ENCODE assay signal across 29 cellular contexts in genomic region chr15:85086855-85087254, GRCh38.
"Had no signal": no experiment of that assay in that cellular context is flagged by ENCODE, and none has a peak within 500 bp of the region (broad histone marks: within the 10 kb centered on the region; RNA-seq: fewer than 3 reads in every experiment).

No MANE protein-coding gene starts in this region.

- H3K27ac Mint-ChIP-seq: stimulated activated effector memory CD8-positive, alpha-beta T cell treated with anti-CD3 and anti-CD28 coated beads, Interleukin-12 subunit alpha, Interleukin-12 subunit beta, amount 100 ng/mL, for 72 hours; stimulated activated memory B cell treated with anti-CD40 and anti-IgM and Interleukin-4, amounts not matched to agents 10 μg/mL and 1 μg/mL and 100 μg/mL, for 72 hours; stimulated activated naive B cell treated with anti-CD40 and anti-IgM and Interleukin-4, amounts not matched to agents 10 μg/mL and 1 μg/mL and 100 μg/mL, for 72 hours; stimulated activated naive CD8-positive, alpha-beta T cell treated with anti-CD3 and anti-CD28 coated beads, Interleukin-15, amount 100 ng/mL, for 72 hours; stimulated activated naive CD8-positive, alpha-beta T cell treated with anti-CD3 and anti-CD28 coated beads, Interleukin-15, Interleukin-2, amounts not matched to agents 100 ng/mL and 50 ng/mL, for 24 hours; type B pancreatic cell had no signal

- DNase-seq: stimulated activated CD4-positive, alpha-beta T cell treated with anti-CD3 and anti-CD28 coated beads, Interleukin-2, amount 100 ng/mL, for 48 hours; stimulated activated CD4-positive, alpha-beta T cell treated with anti-CD3 and anti-CD28 coated beads, Interleukin-4, amount 100 ng/mL, for 1 hour; stimulated activated CD4-positive, alpha-beta T cell treated with anti-CD3 and anti-CD28 coated beads, Interleukin-4, amount 100 ng/mL, for 24 hours; stimulated activated CD4-positive, alpha-beta T cell treated with anti-CD3 and anti-CD28 coated beads, Interleukin-4, amount 100 ng/mL, for 4 hours; stimulated activated CD8-positive, alpha-beta memory T cell treated with anti-CD3 and anti-CD28 coated beads, Interleukin-4, amount 100 ng/mL, for 48 hours; stimulated activated naive B cell treated with anti-CD40 and anti-IgM and Interleukin-4, amounts not matched to agents 10 μg/mL and 1 μg/mL and 100 μg/mL, for 72 hours; stimulated activated naive CD4-positive, alpha-beta T cell; stimulated activated naive CD4-positive, alpha-beta T cell treated with Interleukin-2 at 50 U/mL for 16 hours; stimulated activated naive CD8-positive, alpha-beta T cell treated with anti-CD3 and anti-CD28 coated beads, Interleukin-15, amount 100 ng/mL, for 72 hours; stimulated activated naive CD8-positive, alpha-beta T cell treated with anti-CD3 and anti-CD28 coated beads, Interleukin-15, Interleukin-2, amounts not matched to agents 100 U/mL and 50 U/mL, for 24 hours; stomach; substantia nigra; testis; thyroid gland; tibial artery; transverse colon; trophoblast cell; upper lobe of left lung; upper lobe of right lung; uterus had no signal

- H3K27me3 ChIP-seq: stomach, suprapubic skin, testis, thyroid gland, tibial artery, tibial nerve, transverse colon, upper lobe of left lung, upper lobe of right lung, uterus, vagina had no signal

- H3K9me3 Mint-ChIP-seq: stimulated activated effector memory CD8-positive, alpha-beta T cell treated with anti-CD3 and anti-CD28 coated beads, Interleukin-12 subunit alpha, Interleukin-12 subunit beta, amount 100 ng/mL, for 72 hours; stimulated activated memory B cell treated with anti-CD40 and anti-IgM and Interleukin-4, amounts not matched to agents 10 μg/mL and 1 μg/mL and 100 μg/mL, for 72 hours; stimulated activated naive B cell treated with anti-CD40 and anti-IgM and Interleukin-4, amounts not matched to agents 10 μg/mL and 1 μg/mL and 100 μg/mL, for 72 hours; stimulated activated naive CD8-positive, alpha-beta T cell treated with anti-CD3 and anti-CD28 coated beads, Interleukin-15, amount 100 ng/mL, for 72 hours; stimulated activated naive CD8-positive, alpha-beta T cell treated with anti-CD3 and anti-CD28 coated beads, Interleukin-15, Interleukin-2, amounts not matched to agents 100 ng/mL and 50 ng/mL, for 24 hours; type B pancreatic cell had no signal

- FAIRE-seq: urothelium cell line had no signal

- H3K27ac ChIP-seq: stomach, suprapubic skin, testis, thoracic aorta, thyroid gland, tibial artery, tibial nerve, transverse colon, upper lobe of left lung, upper lobe of right lung, uterus, vagina had no signal

- H3K36me3 ChIP-seq: uterus had no signal

- H3K4me3 ChIP-seq: stomach, suprapubic skin, testis, thoracic aorta, thyroid gland, tibial artery, tibial nerve, transverse colon, upper lobe of left lung, upper lobe of right lung, uterus, vagina had no signal

- ATAC-seq: stimulated activated effector memory CD8-positive, alpha-beta T cell treated with anti-CD3 and anti-CD28 coated beads, Interleukin-12 subunit alpha, Interleukin-12 subunit beta, amount 100 ng/mL, for 72 hours; stimulated activated memory B cell treated with anti-CD40 and anti-IgM and Interleukin-4, amounts not matched to agents 10 μg/mL and 1 μg/mL and 100 μg/mL, for 72 hours; stimulated activated naive B cell treated with anti-CD40 and anti-IgM and Interleukin-4, amounts not matched to agents 10 μg/mL and 1 μg/mL and 100 μg/mL, for 72 hours; stimulated activated naive CD8-positive, alpha-beta T cell treated with anti-CD3 and anti-CD28 coated beads, Interleukin-15, amount 100 ng/mL, for 72 hours; stimulated activated naive CD8-positive, alpha-beta T cell treated with anti-CD3 and anti-CD28 coated beads, Interleukin-15, Interleukin-2, amounts not matched to agents 100 U/mL and 50 U/mL, for 24 hours; upper lobe of right lung had no signal

- H3K4me1 Mint-ChIP-seq: stimulated activated effector memory CD8-positive, alpha-beta T cell treated with anti-CD3 and anti-CD28 coated beads, Interleukin-12 subunit alpha, Interleukin-12 subunit beta, amount 100 ng/mL, for 72 hours; stimulated activated memory B cell treated with anti-CD40 and anti-IgM and Interleukin-4, amounts not matched to agents 10 μg/mL and 1 μg/mL and 100 μg/mL, for 72 hours; stimulated activated naive B cell treated with anti-CD40 and anti-IgM and Interleukin-4, amounts not matched to agents 10 μg/mL and 1 μg/mL and 100 μg/mL, for 72 hours; stimulated activated naive CD8-positive, alpha-beta T cell treated with anti-CD3 and anti-CD28 coated beads, Interleukin-15, amount 100 ng/mL, for 72 hours had no signal

- H3K4me1 ChIP-seq: stomach, suprapubic skin, testis, thyroid gland, tibial artery, tibial nerve, transverse colon, upper lobe of left lung, upper lobe of right lung, uterus, vagina had no signal

- H3K4me3 Mint-ChIP-seq: stimulated activated effector memory CD8-positive, alpha-beta T cell treated with anti-CD3 and anti-CD28 coated beads, Interleukin-12 subunit alpha, Interleukin-12 subunit beta, amount 100 ng/mL, for 72 hours; stimulated activated memory B cell treated with anti-CD40 and anti-IgM and Interleukin-4, amounts not matched to agents 10 μg/mL and 1 μg/mL and 100 μg/mL, for 72 hours; stimulated activated naive B cell treated with anti-CD40 and anti-IgM and Interleukin-4, amounts not matched to agents 10 μg/mL and 1 μg/mL and 100 μg/mL, for 72 hours; stimulated activated naive CD8-positive, alpha-beta T cell treated with anti-CD3 and anti-CD28 coated beads, Interleukin-15, amount 100 ng/mL, for 72 hours; stimulated activated naive CD8-positive, alpha-beta T cell treated with anti-CD3 and anti-CD28 coated beads, Interleukin-15, Interleukin-2, amounts not matched to agents 100 ng/mL and 50 ng/mL, for 24 hours; type B pancreatic cell had no signal

- H3K27me3 Mint-ChIP-seq: stimulated activated memory B cell treated with anti-CD40 and anti-IgM and Interleukin-4, amounts not matched to agents 10 μg/mL and 1 μg/mL and 100 μg/mL, for 72 hours; stimulated activated naive B cell treated with anti-CD40 and anti-IgM and Interleukin-4, amounts not matched to agents 10 μg/mL and 1 μg/mL and 100 μg/mL, for 72 hours; stimulated activated naive CD8-positive, alpha-beta T cell treated with anti-CD3 and anti-CD28 coated beads, Interleukin-15, amount 100 ng/mL, for 72 hours; stimulated activated naive CD8-positive, alpha-beta T cell treated with anti-CD3 and anti-CD28 coated beads, Interleukin-15, Interleukin-2, amounts not matched to agents 100 ng/mL and 50 ng/mL, for 24 hours; type B pancreatic cell had no signal

- H3K9me3 ChIP-seq: stomach, suprapubic skin, testis, thoracic aorta, thyroid gland, tibial artery, transverse colon, upper lobe of left lung, upper lobe of right lung, uterus, vagina had no signal
